In the genomic region with DNA sequence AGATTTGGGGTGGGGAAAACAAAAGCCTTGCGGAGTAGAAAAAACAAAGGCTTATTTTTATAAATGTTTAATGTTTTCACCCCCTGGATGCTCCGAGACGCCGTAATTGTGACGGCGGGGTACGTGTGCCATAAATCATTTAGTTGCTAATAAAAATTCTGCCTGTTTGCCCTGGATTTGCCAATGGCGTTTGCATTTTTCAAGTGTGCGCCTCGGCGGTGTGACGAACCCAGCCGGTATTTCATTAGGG, we compare ENCODE assay signal across 8 cellular contexts. TPM values are rescaled to one million over a fixed set of nuclear protein-coding genes. Genes with fewer than 3 reads are reported as not detected.
A peak's percentile ranks its signal among the peaks of the same experiment; 100 is the strongest.
DNase-seq lines count a peak whose midpoint lies in the region; ATAC-seq and TF ChIP-seq lines count a peak whose summit lies in the region.

No MANE protein-coding gene starts in this region.

- H3K9me3 Mint-ChIP-seq in IgD-negative memory B cell = peaks cover 0 to 4% (median 0%) of the 10 kb centered on the region in 3 donors
- H3K9me3 Mint-ChIP-seq in naive B cell = peaks cover 0 to 2% (median 0%) of the 10 kb centered on the region in 7 donors

- peak overlapping the region; percentile 89 to 95 (median 91) for H3K27ac Mint-ChIP-seq in IgD-negative memory B cell
- H3K27ac Mint-ChIP-seq in naive B cell = peak overlapping the region in 3 of 6 donors; percentile 44 to 93 (median 64)

- H3K36me3 Mint-ChIP-seq in IgD-negative memory B cell (no peaks in the 10 kb centered on the region), naive B cell (peaks cover 0 to 9% of the 10 kb centered on the region in 2 donors)

- DNase-seq in BJ (ENCODE audit: low read depth) = no peak
- peak; percentile 56 for DNase-seq in dedifferentiated amniotic fluid mesenchymal stem cell (ENCODE audit: extremely low spot score)
- DNase-seq in naive B cell = no peak
- no peak for DNase-seq in effector CD8-positive, alpha-beta T cell (lab: John Stamatoyannopoulos, UW)
- no peak for DNase-seq in occipital lobe (lab: John Stamatoyannopoulos, UW)

- H3K4me3 ChIP-seq in BJ (ENCODE audit: low read depth, low read length) = peak overlapping the region; percentile 82

- POLR2A ChIA-PET in BJ (lab: Charles Lee) = no interaction called here

- CTCF ChIA-PET in BJ (lab: Yijun Ruan, JAX) = interaction anchor here (0.6 to 1.5 kb wide), 2 partner anchors 25 to 1011 kb away, joined by 3 to 7 read pairs; no protein-coding TSS in a partner anchor

- no peak for TF ChIP-seq CTCF in BJ (IDR thresholded peaks at IDR 0.05; ENCODE audit: insufficient read depth, low read depth, low read length)

- H3K27me3 ChIP-seq in BJ (ENCODE audit: control insufficient read depth, insufficient read depth, low read length) = no peaks in the 10 kb centered on the region

- H3K27me3 Mint-ChIP-seq in IgD-negative memory B cell (peaks cover 60% of the 10 kb centered on the region), naive B cell (peaks cover 49 to 72% (median 50%) of the 10 kb centered on the region in 3 donors)

- H3K4me1 Mint-ChIP-seq in IgD-negative memory B cell (peaks cover 5 to 13% (median 11%) of the 10 kb centered on the region in 3 donors), naive B cell (peaks cover 33 to 55% (median 47%) of the 10 kb centered on the region in 3 donors)

- peaks cover 3% of the 10 kb centered on the region; the same call in 1 of the 2 replicates for H3K36me3 ChIP-seq in BJ (ENCODE audit: control insufficient read depth, insufficient read depth, low read length)

- ATAC-seq in naive B cell (ENCODE audit: low read depth in 2 of 2) = no peak
- ATAC-seq in HG02938 (IDR thresholded peaks at IDR 0.05; ENCODE audit: unreplicated experiment) = no peak
- ATAC-seq in GM18873 (IDR thresholded peaks at IDR 0.05; ENCODE audit: low FRiP score, unreplicated experiment) = no peak

- H3K4me3 Mint-ChIP-seq in IgD-negative memory B cell = peak overlapping the region in 3 of 4 donors; percentile 57 to 86 (median 84)
- H3K4me3 Mint-ChIP-seq in naive B cell = peak overlapping the region in 6 of 8 donors; percentile 15 to 85 (median 67)

RNA-seq across cellular contexts. Expression of a gene that starts 2.5 kb away (rescaled TPM):
- polyA plus RNA-seq in BJ (2011; rRNA removed) (18.1 and 20.1 TPM in 2 replicates), IgD-negative memory B cell (1.3 TPM), naive B cell (ENCODE audit: low read depth in 6 of 6) (1 to 10 TPM in 4 of 6 donors, under 1 TPM in 1, not detected in 1; 0.29 to 2.9 (median 2.0) TPM)
- 33.3 and 39.5 TPM in 2 replicates for polyA minus RNA-seq in BJ (2011; rRNA and poly(A)+ RNA removed)
- 50.1 TPM for total RNA-seq in occipital lobe
